8 cellular contexts compared by ENCODE assay signal in genomic region chr1:234009668-234010067, GRCh38.
"Had no signal": no experiment of that assay in that cellular context is flagged by ENCODE, and none has a peak within 500 bp of the region (broad histone marks: within the 10 kb centered on the region; RNA-seq: fewer than 3 reads in every experiment).

No MANE protein-coding gene starts in this region.

- H3K4me1 ChIP-seq: HAP-1 had no signal

- H3K36me3 ChIP-seq: HAP-1 had no signal

- H3K27ac ChIP-seq: GM23248 had no signal

- H3K9me3 ChIP-seq: HAP-1 had no signal

- H3K4me3 ChIP-seq: GM23248, GM23338, HAP-1 had no signal

- DNase-seq: GM23248, GOT3, H7, H9, HCEC 1CT, HFFc6 had no signal
